In genomic region chr5:73382412-73382795, GRCh38 we compare ENCODE assay signal across 1 cellular context.
TF ChIP-seq lines count a peak whose summit lies in the region.

No MANE protein-coding gene starts in this region.

TF ChIP-seq in WTC11, 78 proteins besides CTCF, POLR2A, EP300 and RAD21 (continued from another document):
- TF ChIP-seq AFF4 (CRISPR knock-in tag; IDR thresholded peaks at IDR 0.05; ENCODE audit: borderline replicate concordance) (no peak), PRRX2 (CRISPR knock-in tag; IDR thresholded peaks at IDR 0.05) (no peak)
- TF ChIP-seq, protein P1, sequence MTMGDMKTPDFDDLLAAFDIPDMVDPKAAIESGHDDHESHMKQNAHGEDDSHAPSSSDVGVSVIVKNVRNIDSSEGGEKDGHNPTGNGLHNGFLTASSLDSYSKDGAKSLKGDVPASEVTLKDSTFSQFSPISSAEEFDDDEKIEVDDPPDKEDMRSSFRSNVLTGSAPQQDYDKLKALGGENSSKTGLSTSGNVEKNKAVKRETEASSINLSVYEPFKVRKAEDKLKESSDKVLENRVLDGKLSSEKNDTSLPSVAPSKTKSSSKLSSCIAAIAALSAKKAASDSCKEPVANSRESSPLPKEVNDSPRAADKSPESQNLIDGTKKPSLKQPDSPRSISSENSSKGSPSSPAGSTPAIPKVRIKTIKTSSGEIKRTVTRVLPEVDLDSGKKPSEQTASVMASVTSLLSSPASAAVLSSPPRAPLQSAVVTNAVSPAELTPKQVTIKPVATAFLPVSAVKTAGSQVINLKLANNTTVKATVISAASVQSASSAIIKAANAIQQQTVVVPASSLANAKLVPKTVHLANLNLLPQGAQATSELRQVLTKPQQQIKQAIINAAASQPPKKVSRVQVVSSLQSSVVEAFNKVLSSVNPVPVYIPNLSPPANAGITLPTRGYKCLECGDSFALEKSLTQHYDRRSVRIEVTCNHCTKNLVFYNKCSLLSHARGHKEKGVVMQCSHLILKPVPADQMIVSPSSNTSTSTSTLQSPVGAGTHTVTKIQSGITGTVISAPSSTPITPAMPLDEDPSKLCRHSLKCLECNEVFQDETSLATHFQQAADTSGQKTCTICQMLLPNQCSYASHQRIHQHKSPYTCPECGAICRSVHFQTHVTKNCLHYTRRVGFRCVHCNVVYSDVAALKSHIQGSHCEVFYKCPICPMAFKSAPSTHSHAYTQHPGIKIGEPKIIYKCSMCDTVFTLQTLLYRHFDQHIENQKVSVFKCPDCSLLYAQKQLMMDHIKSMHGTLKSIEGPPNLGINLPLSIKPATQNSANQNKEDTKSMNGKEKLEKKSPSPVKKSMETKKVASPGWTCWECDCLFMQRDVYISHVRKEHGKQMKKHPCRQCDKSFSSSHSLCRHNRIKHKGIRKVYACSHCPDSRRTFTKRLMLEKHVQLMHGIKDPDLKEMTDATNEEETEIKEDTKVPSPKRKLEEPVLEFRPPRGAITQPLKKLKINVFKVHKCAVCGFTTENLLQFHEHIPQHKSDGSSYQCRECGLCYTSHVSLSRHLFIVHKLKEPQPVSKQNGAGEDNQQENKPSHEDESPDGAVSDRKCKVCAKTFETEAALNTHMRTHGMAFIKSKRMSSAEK (CRISPR knock-in tag; IDR thresholded peaks at IDR 0.05; ENCODE audit: borderline replicate concordance), result no peak
- TF ChIP-seq, protein P2, sequence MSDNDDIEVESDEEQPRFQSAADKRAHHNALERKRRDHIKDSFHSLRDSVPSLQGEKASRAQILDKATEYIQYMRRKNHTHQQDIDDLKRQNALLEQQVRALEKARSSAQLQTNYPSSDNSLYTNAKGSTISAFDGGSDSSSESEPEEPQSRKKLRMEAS (CRISPR knock-in tag; IDR thresholded peaks at IDR 0.05), result no peak
